ENCODE assay signal across 8 cellular contexts in the genomic region with DNA sequence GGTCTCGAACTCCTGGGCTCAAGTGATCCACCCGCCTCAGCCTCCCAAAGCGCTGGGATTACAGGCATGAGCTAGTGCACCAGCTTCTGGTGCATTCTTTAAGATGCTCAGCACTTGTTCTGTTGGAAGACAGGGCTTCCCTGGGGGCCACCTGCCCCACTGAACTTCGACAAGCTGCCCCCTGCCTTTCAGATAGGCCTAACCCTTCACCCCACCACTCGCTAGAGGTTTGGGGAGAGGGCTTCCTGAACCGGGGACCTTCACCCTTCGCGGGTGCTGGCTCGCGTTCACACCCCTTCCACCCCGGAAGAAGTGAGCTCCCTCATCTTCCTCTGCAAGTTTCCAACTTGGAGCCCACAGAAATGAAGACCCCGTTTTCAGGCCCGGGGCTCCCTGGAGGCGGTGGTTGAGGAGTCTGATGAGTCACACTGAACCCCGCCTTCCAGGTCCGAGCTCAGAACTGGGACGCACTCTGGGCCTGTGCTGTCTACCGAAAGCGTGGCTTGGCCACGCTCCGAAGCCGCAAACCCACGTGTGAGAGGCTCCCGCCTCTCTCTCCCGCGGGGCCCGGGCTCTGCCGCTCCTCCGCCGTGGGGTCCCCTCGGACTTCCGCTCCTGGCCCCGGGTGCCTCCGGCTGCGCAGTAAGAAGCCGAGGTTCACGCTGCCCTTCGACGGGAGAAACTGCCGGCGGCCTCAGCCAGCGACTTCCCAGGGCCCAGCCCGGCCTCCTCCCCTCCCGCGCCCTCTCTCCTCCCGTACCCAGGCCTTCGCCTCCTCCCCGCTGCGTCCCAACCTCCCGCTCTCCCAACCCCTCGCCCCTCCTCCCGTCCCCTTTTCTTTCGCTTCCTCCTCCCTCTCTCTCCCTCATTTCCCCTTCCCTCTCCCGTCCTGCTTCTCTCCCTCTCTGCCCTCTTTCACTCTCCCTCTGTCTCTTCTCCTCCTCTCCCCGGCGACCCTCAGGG. TPM values are rescaled to one million over a fixed set of nuclear protein-coding genes. Genes with fewer than 3 reads are reported as not detected.
DNase-seq lines count a peak whose midpoint lies in the region; ATAC-seq, FAIRE-seq and TF ChIP-seq lines count a peak whose summit lies in the region.

No MANE protein-coding gene starts in this region.

- no peaks in the 10 kb centered on the region for H3K9me1 ChIP-seq in K562 (ENCODE audit: control insufficient read depth, insufficient read depth, low read length)

- peak overlapping the region in 1 of 2 experiments; percentile 69; a peak in 2 of 4 replicates for H3K9ac ChIP-seq in K562 (ENCODE audit: insufficient read depth in 1 of 2, low read depth in 2 of 2, low read length in 2 of 2)
- peak overlapping the region; percentile 60 to 75 (median 72) for H3K9ac ChIP-seq in skeletal muscle tissue (ENCODE audit: low read depth in 1 of 3, low read length in 3 of 3)

- H3K4me1 ChIP-seq in K562 (replicated peaks in 1 of 2; ENCODE audit: control insufficient read depth in 2 of 2, insufficient read depth in 2 of 2, low read length in 2 of 2): peaks cover 0 to 10% of the 10 kb centered on the region in 2 experiments; a peak in 2 of 5 replicates
- H3K4me1 ChIP-seq in skeletal muscle tissue (ENCODE audit: control insufficient read depth in 3 of 3, insufficient read depth in 3 of 3, low read length in 3 of 3): peaks cover 0 to 11% (median 11%) of the 10 kb centered on the region in 3 donors

- H3K27ac ChIP-seq in K562 (ENCODE audit: extremely low read depth, low read depth, low read length) (no peak overlapping the region), skeletal muscle tissue (ENCODE audit: low read depth, low read length) (peak overlapping the region; percentile 91)

- no peak for FAIRE-seq in K562 (lab: Jason Lieb, UNC)

- H4K20me1 ChIP-seq in K562 (replicated peaks; ENCODE audit: control insufficient read depth, insufficient read depth, low read length): no peaks in the 10 kb centered on the region

- H3K4me1 Mint-ChIP-seq in T-cell: peaks cover 13 to 19% (median 13%) of the 10 kb centered on the region in 3 donors

- H3K4me3 ChIP-seq in GM08714 (ENCODE audit: low read length) (peak overlapping the region; percentile 2; the same call in 1 of the 2 replicates), K562 (no peak overlapping the region), iPS-18c (ENCODE audit: insufficient read depth, low read depth, low read length) (peak overlapping the region; percentile 29; the same call in 1 of the 2 replicates), skeletal muscle tissue (ENCODE audit: low read length in 3 of 3) (peak overlapping the region; percentile 62 to 64 (median 64)), MG63 (no peak overlapping the region)

- peak overlapping the region in 1 of 2 donors; percentile 24 for H3K27ac Mint-ChIP-seq in T-cell

- DNase-seq in T-cell (peak in 25 of 34 experiments; percentile 3 to 42 (median 18)), K562 (ENCODE audit: extremely low read depth in 1 of 4, low spot score in 3 of 4) (peak in 1 of 4 experiments; percentile 18), MG63 (no peak)

- TF ChIP-seq RAD21 in K562 (CRISPR knock-in tag; conservative IDR thresholded peaks at IDR 0.05 in 1 of 2, IDR thresholded peaks at IDR 0.05 in 1 of 2): no peak

- no peaks in the 10 kb centered on the region for H3K9me3 Mint-ChIP-seq in T-cell

- CTCF ChIA-PET in T-cell (lab: Charles Lee) (no interaction called here), K562 (lab: Yijun Ruan, JAX; ENCODE audit: low intra/inter-chr PET ratio) (no interaction called here)

- intact Hi-C loops in K562 (cut with micrococcal nuclease): no loop called here

- in situ Hi-C loops in K562 (cut with MboI): no loop called here

- H3K9me3 ChIP-seq in K562 (replicated peaks; ENCODE audit: control insufficient read depth, insufficient read depth, low read depth, low read length): no peaks in the 10 kb centered on the region
- H3K9me3 ChIP-seq in iPS-18c (ENCODE audit: control insufficient read depth, insufficient read depth, low read length): no peaks in the 10 kb centered on the region
- H3K9me3 ChIP-seq in skeletal muscle tissue (ENCODE audit: control insufficient read depth in 3 of 3, low read length in 3 of 3): no peaks in the 10 kb centered on the region
- H3K9me3 ChIP-seq in MG63: no peaks in the 10 kb centered on the region

- H3K36me3 ChIP-seq in K562 (ENCODE audit: control insufficient read depth, insufficient read depth, low read length): no peaks in the 10 kb centered on the region
- no peaks in the 10 kb centered on the region for H3K36me3 ChIP-seq in skeletal muscle tissue (ENCODE audit: control insufficient read depth in 3 of 3, insufficient read depth in 3 of 3, low read length in 3 of 3)
- no peaks in the 10 kb centered on the region for H3K36me3 ChIP-seq in MG63

- peak overlapping the region; percentile 56 for H2AFZ ChIP-seq in K562 (ENCODE audit: low read depth, low read length)

- ATAC-seq in T-cell (replicated peaks in 1 of 4) (peak; percentile 54 to 81 (median 69)), K562 (peak; percentile 54), SK-N-SH treated with all-trans-retinoic acid at 6 μM for 48 hours (no peak), HG02623 (IDR thresholded peaks at IDR 0.05; ENCODE audit: unreplicated experiment) (no peak)

- 44% methylated on average over 29 of the region's 56 CpGs for WGBS in K562 (ENCODE audit: insufficient coverage, low coverage, missing lambda C conversion rate)

- peaks cover 3 to 15% of the 10 kb centered on the region in 2 donors for H3K27me3 Mint-ChIP-seq in T-cell

- H3K36me3 Mint-ChIP-seq in T-cell: no peaks in the 10 kb centered on the region

- TF ChIP-seq POLR2A in K562 (conservative IDR thresholded peaks at IDR 0.05): no peak

- peak overlapping the region; percentile 53 to 72 (median 69) for H3K4me3 Mint-ChIP-seq in T-cell

- TF ChIP-seq EP300 in K562 (IDR thresholded peaks at IDR 0.05; ENCODE audit: low read length): no peak

- POLR2A ChIA-PET in T-cell (lab: Charles Lee): interaction anchor here (0.5 to 0.6 kb wide), 3 partner anchors 15 to 51 kb away, joined by 3 to 19 read pairs (median 4); no protein-coding TSS in a partner anchor
- POLR2A ChIA-PET in K562 (lab: Yijun Ruan, JAX): interaction anchor here (0.6 kb wide), 1 partner anchor 72 kb away, joined by 5 read pairs; no protein-coding TSS in a partner anchor

- H3K4me2 ChIP-seq in K562 (ENCODE audit: insufficient read depth, low read length): no peak overlapping the region

- H3K27me3 ChIP-seq in K562 (ENCODE audit: control insufficient read depth in 2 of 2, insufficient read depth in 2 of 2, low read length in 2 of 2) (peaks cover 0 to 17% of the 10 kb centered on the region in 2 experiments; a peak in 2 of 5 replicates), skeletal muscle tissue (ENCODE audit: control insufficient read depth in 3 of 3, insufficient read depth in 3 of 3, low read length in 3 of 3) (no peaks in the 10 kb centered on the region), MG63 (no peaks in the 10 kb centered on the region; the same call in 1 of the 2 replicates)

- BruUV-seq in K562 (replicated peaks; lab: Mats Ljungman, UMichigan): no TSS peak

- no peaks in the 10 kb centered on the region for H3K79me2 ChIP-seq in K562 (ENCODE audit: control insufficient read depth, insufficient read depth, low read length)

- no peak for TF ChIP-seq CTCF in K562 (IDR thresholded peaks at IDR 0.05 in 2 of 3, conservative IDR thresholded peaks at IDR 0.05 in 1 of 3; ENCODE audit: insufficient read depth in 2 of 3, low read depth in 1 of 3, low read length in 3 of 3)

TF ChIP-seq in K562, 482 proteins besides CTCF, POLR2A, EP300 and RAD21 (continues in another document):
- TF ChIP-seq, protein P1, sequence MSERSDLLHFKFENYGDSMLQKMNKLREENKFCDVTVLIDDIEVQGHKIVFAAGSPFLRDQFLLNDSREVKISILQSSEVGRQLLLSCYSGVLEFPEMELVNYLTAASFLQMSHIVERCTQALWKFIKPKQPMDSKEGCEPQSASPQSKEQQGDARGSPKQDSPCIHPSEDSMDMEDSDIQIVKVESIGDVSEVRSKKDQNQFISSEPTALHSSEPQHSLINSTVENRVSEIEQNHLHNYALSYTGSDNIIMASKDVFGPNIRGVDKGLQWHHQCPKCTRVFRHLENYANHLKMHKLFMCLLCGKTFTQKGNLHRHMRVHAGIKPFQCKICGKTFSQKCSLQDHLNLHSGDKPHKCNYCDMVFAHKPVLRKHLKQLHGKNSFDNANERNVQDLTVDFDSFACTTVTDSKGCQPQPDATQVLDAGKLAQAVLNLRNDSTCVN (CRISPR knock-in tag; IDR thresholded peaks at IDR 0.05): 0 out of 2 replicates have a peak, but pooled peaks have one; percentile 35

TF ChIP-seq in SK-N-SH treated with all-trans-retinoic acid at 6 μM for 48 hours, 23 proteins besides CTCF, POLR2A, EP300 and RAD21 (continues in another document):
- TF ChIP-seq ISL1 (CRISPR knock-in tag; IDR thresholded peaks at IDR 0.05): no peak
- TF ChIP-seq ZFP3 (CRISPR knock-in tag; IDR thresholded peaks at IDR 0.05): no peak

RNA-seq across cellular contexts. Expression of gene SP3, which starts 47.5 kb away (rescaled TPM):
- 100 to 1,000 TPM; 107 to 150 (median 123) TPM for total RNA-seq in T-cell
- total RNA-seq in K562 (2011; cell fraction: chromatin; rRNA removed; ENCODE audit: low replicate concordance): 73.5 and 177 TPM in 2 replicates
- total RNA-seq in K562 (2011; cell fraction: nucleolus; rRNA removed): 36.0 and 43.8 TPM in 2 replicates
- total RNA-seq in K562 (2011; cell fraction: nucleoplasm; rRNA removed): 64.0 and 89.2 TPM in 2 replicates
- total RNA-seq in K562 (2014; rRNA removed): 75.2 and 83.9 TPM in 2 replicates
- total RNA-seq in K562 (2014; rRNA removed; fragmentation: Illumina TruSeq; extraction: Trizol): 86.6 and 101 TPM in 2 replicates
- total RNA-seq in K562 (2015; rRNA removed; fragmentation: Illumina TruSeq; extraction: Trizol): 102 and 106 TPM in 2 replicates
- total RNA-seq in K562 (2021): 73.5 and 74.9 TPM in 2 replicates
- polyA plus RNA-seq in K562 (2011; rRNA removed): 76.6 and 89.7 TPM in 2 replicates
- polyA plus RNA-seq in K562 (2011; cell fraction: cytosol; rRNA removed): 30.9 and 42.5 TPM in 2 replicates
- polyA plus RNA-seq in K562 (2011; cell fraction: nucleus; rRNA removed): 55.4 and 76.5 TPM in 2 replicates
- polyA plus RNA-seq in K562 (2012): 26.4 and 29.5 TPM in 2 replicates
- polyA plus RNA-seq in K562 (2014; fragmentation: Illumina TruSeq; extraction: Trizol): 61.2 and 64.1 TPM in 2 replicates
- 10 to 100 TPM; 12.0 to 13.1 TPM for polyA plus RNA-seq in K562 (2014; fragmentation: Nextera tagmentation; extraction: Ambion mirVana)
- polyA plus RNA-seq in K562 (2014; rRNA removed): 35.7 and 39.3 TPM in 2 replicates
- polyA minus RNA-seq in K562 (2011; rRNA and poly(A)+ RNA removed): 171 and 198 TPM in 2 replicates
- polyA minus RNA-seq in K562 (2011; cell fraction: cytosol; rRNA and poly(A)+ RNA removed): 52.7 and 58.2 TPM in 2 replicates
- polyA minus RNA-seq in K562 (2011; cell fraction: nucleus; rRNA and poly(A)+ RNA removed): 76.1 and 128 TPM in 2 replicates
- 90.3 TPM for total RNA-seq in skeletal muscle tissue
- 64.7 and 68.4 TPM in 2 replicates for total RNA-seq in MG63 (2014; rRNA removed; shearing (Covaris generic); ENCODE audit: low replicate concordance)

Comparison
In these comparisons a context has a peak if more than half of its experiments do, and no peak if none do; other contexts are left out.
1. H3K4me3 ChIP-seq: peak in GM08714 (single experiment), iPS-18c (single experiment) and skeletal muscle tissue (3 of 3); none in K562 (single experiment) and MG63 (single experiment).
2. ATAC-seq: peak in T-cell (4 of 4) and K562 (single experiment); none in SK-N-SH treated with all-trans-retinoic acid at 6 μM for 48 hours (single experiment) and HG02623 (single experiment).